In the genomic region with DNA sequence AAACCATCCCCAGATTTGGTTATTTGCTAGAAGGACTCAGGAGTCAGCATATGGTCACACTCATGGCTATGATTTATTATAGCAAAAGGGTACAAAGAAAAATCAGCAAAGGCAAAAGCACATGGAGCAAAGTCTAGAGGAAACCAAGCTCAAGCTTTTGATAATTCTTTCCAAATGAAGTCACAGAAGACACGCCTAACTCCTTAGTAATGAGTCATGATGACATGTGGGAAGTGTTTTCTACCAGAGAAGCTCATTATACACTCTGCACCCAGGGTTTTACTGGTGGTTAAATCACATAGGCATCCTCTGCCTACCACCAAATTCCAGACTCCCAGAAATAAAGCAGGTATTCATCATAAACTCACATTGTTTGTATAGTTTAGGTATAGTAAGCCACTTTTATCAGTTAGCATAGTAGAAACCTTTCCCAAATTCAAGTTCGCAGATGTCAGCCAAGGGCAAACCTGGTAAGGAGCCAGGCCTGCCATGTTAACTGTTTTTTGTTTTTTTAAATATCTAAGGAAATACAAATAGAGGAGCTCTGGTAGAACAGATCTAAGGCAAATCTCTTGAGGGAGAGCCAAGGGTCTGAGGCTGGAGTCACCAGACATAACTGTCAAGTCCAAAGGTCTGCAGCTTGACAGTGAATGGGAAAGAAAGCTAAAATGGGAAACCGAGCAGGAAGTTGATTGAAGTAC, we compare ENCODE assay signal across 9 cellular contexts. TPM values are rescaled to one million over a fixed set of nuclear protein-coding genes. Genes with fewer than 3 reads are reported as not detected.
DNase-seq lines count a peak whose midpoint lies in the region; ATAC-seq, FAIRE-seq and TF ChIP-seq lines count a peak whose summit lies in the region.
"Had no signal": no experiment of that assay in that cellular context is flagged by ENCODE, and none has a peak within 500 bp of the region (broad histone marks: within the 10 kb centered on the region; RNA-seq: fewer than 3 reads in every experiment).

No MANE protein-coding gene starts in this region.

- H3K4me3 ChIP-seq in fibroblast of villous mesenchyme (ENCODE audit: low read depth, low read length): no peak overlapping the region

- ATAC-seq in sciatic nerve (peak; percentile 86), HG02970 (IDR thresholded peaks at IDR 0.05; ENCODE audit: low FRiP score, unreplicated experiment) (no peak), HG02571 (IDR thresholded peaks at IDR 0.05; ENCODE audit: unreplicated experiment) (no peak)

- POLR2A ChIA-PET in RWPE1 (lab: Yijun Ruan, JAX; ENCODE audit: low non-redundant PET): no interaction called here

- CTCF ChIA-PET in RWPE1 (lab: Yijun Ruan, JAX): interaction anchor here (0.6 to 1.0 kb wide), 2 partner anchors 45 to 398 kb away, joined by 3 read pairs; no protein-coding TSS in a partner anchor

- TF ChIP-seq CTCF in RWPE1 (conservative IDR thresholded peaks at IDR 0.05; ENCODE audit: low read depth): no peak
- TF ChIP-seq CTCF in fibroblast of villous mesenchyme (IDR thresholded peaks at IDR 0.05; ENCODE audit: insufficient read depth, low read depth, low read length): no peak

- FAIRE-seq in G401.6 (lab: Jason Lieb, UNC): peak; percentile 17

- peak; percentile 96 for DNase-seq in RWPE1 (ENCODE audit: low spot score)
- DNase-seq in fibroblast of villous mesenchyme (ENCODE audit: low read depth): peak; percentile 92
- DNase-seq in sciatic nerve (ENCODE audit: low spot score): no peak
- DNase-seq in DMS79 (lab: John Stamatoyannopoulos, UW): no peak
- no peak for DNase-seq in globus pallidus (ENCODE audit: low spot score)
- DNase-seq: activated B cell treated with CpG ODN at 0.5 μM for 24 hours had no signal

- H3K27ac ChIP-seq in RWPE1: peak overlapping the region; percentile 80

- intact Hi-C loops in sciatic nerve (cut with DNase I): no loop called here

RNA-seq across cellular contexts. Expression of gene HIBADH, which starts 15.4 kb away (rescaled TPM):
- total RNA-seq in fibroblast of villous mesenchyme: 36.4 and 70.0 TPM in 2 replicates
- 33.7 TPM for total RNA-seq in sciatic nerve

Comparison
In these comparisons a context has a peak if more than half of its experiments do, and no peak if none do; other contexts are left out.
1. DNase-seq: peak in RWPE1 (single experiment) and fibroblast of villous mesenchyme (single experiment); none in sciatic nerve (single experiment), DMS79 (single experiment) and globus pallidus (single experiment).